ENCODE assay signal across 20 cellular contexts in genomic region chr12:11497438-11497837, GRCh38.
A peak's percentile ranks its signal among the peaks of the same experiment; 100 is the strongest.
DNase-seq lines count a peak whose midpoint lies in the region; ATAC-seq, FAIRE-seq and TF ChIP-seq lines count a peak whose summit lies in the region.
"Had no signal": no experiment of that assay in that cellular context is flagged by ENCODE, and none has a peak within 500 bp of the region (broad histone marks: within the 10 kb centered on the region; RNA-seq: fewer than 3 reads in every experiment).

No MANE protein-coding gene starts in this region.

- no peak for FAIRE-seq in HepG2 (lab: Jason Lieb, UNC)
- FAIRE-seq: A549, H54 had no signal

- intact Hi-C loops in HepG2 (cut with micrococcal nuclease; ENCODE audit: unreplicated experiment) = no loop called here

- H3K9me3 ChIP-seq in OCI-LY3 (ENCODE audit: insufficient read depth, low read length) (no peaks in the 10 kb centered on the region), HepG2 (ENCODE audit: low read length) (no peaks in the 10 kb centered on the region)

- peak; percentile 26 for DNase-seq in Caki2 (ENCODE audit: low read depth)
- no peak for DNase-seq in HepG2 (ENCODE audit: low spot score)
- no peak for DNase-seq in medulla oblongata (ENCODE audit: extremely low spot score)
- DNase-seq in pons (ENCODE audit: low spot score) = no peak
- no peak for DNase-seq in activated CD4-positive, alpha-beta T cell treated with anti-CD3 and anti-CD28 coated beads, Interleukin-2, amount 50 U/mL, for 48 hours
- DNase-seq: AML-193; C1 segment of cervical spinal cord; Caco-2; CD4-positive, CD25-positive, alpha-beta regulatory T cell; CD8-positive, alpha-beta memory T cell; DMS79 treated with DMSO at 0.1 percent for 48 hours; EL; HCEC 1CT had no signal

- TF ChIP-seq POLR2A in HepG2 (IDR thresholded peaks at IDR 0.05; ENCODE audit: insufficient read depth in 1 of 2, low read depth in 2 of 2, low read length in 2 of 2) = no peak

- H3K4me3 ChIP-seq in OCI-LY3 (ENCODE audit: low read length) (peak overlapping the region; percentile 64; the same call in 1 of the 2 replicates), HepG2 (replicated peaks in 1 of 3; ENCODE audit: insufficient read depth in 1 of 3, low read depth in 2 of 3, low read length in 3 of 3) (no peak overlapping the region)
- H3K4me3 ChIP-seq: A549, GM23338 had no signal

- WGBS in HepG2 (ENCODE audit: low lambda C conversion rate) = 4% methylated on average over 5 of the region's 7 CpGs

- TF ChIP-seq CTCF in OCI-LY3 (IDR thresholded peaks at IDR 0.05; ENCODE audit: low read depth, low read length) (no peak), HepG2 (CRISPR knock-in tag; IDR thresholded peaks at IDR 0.05) (no peak)

- peak overlapping the region; percentile 79 for H3K4me2 ChIP-seq in OCI-LY3 (ENCODE audit: low read length)
- no peak overlapping the region for H3K4me2 ChIP-seq in HepG2 (ENCODE audit: low read depth, low read length)
- H3K4me2 ChIP-seq: A549, GM23338, KMS-11 had no signal

- H3K4me3 Mint-ChIP-seq in stimulated activated memory B cell treated with anti-CD40 and anti-IgM and Interleukin-4, amounts not matched to agents 10 μg/mL and 1 μg/mL and 100 μg/mL, for 72 hours = no peak overlapping the region
- H3K4me3 Mint-ChIP-seq: CD4-positive, CD25-positive, alpha-beta regulatory T cell; CD8-positive, alpha-beta memory T cell; GM23338 had no signal

- H3K4me1 Mint-ChIP-seq in stimulated activated memory B cell treated with anti-CD40 and anti-IgM and Interleukin-4, amounts not matched to agents 10 μg/mL and 1 μg/mL and 100 μg/mL, for 72 hours = peaks cover 32% of the 10 kb centered on the region

- H3K9ac ChIP-seq in OCI-LY3 (ENCODE audit: low read length) (no peak overlapping the region), HepG2 (ENCODE audit: insufficient read depth, low read depth, low read length) (no peak overlapping the region)
- H3K9ac ChIP-seq: KMS-11 had no signal

- no peaks in the 10 kb centered on the region for H4K20me1 ChIP-seq in OCI-LY3 (ENCODE audit: insufficient read depth, low read length)
- no peaks in the 10 kb centered on the region for H4K20me1 ChIP-seq in HepG2 (ENCODE audit: insufficient read depth, low read length)

- H3K4me1 ChIP-seq in OCI-LY3 (ENCODE audit: low read length) (peaks cover 20% of the 10 kb centered on the region), HepG2 (ENCODE audit: insufficient read depth, low read length) (no peaks in the 10 kb centered on the region)
- H3K4me1 ChIP-seq: A549, Caco-2 had no signal

- CTCF ChIA-PET in HepG2 (lab: Yijun Ruan, JAX; ENCODE audit: low intra/inter-chr PET ratio, low total read pairs) = no interaction called here

- POLR2A ChIA-PET in HepG2 (lab: Yijun Ruan, JAX) = no interaction called here

- H3K36me3 ChIP-seq in OCI-LY3 (replicated peaks; ENCODE audit: low read depth, low read length) (no peaks in the 10 kb centered on the region), HepG2 (replicated peaks in 1 of 2; ENCODE audit: control insufficient read depth in 1 of 2, insufficient read depth in 2 of 2, low read length in 2 of 2) (no peaks in the 10 kb centered on the region)

- peak overlapping the region; percentile 51 for H3K27ac Mint-ChIP-seq in stimulated activated memory B cell treated with anti-CD40 and anti-IgM and Interleukin-4, amounts not matched to agents 10 μg/mL and 1 μg/mL and 100 μg/mL, for 72 hours
- H3K27ac Mint-ChIP-seq: CD8-positive, alpha-beta memory T cell; GM23338 had no signal

- no TSS peak for BruUV-seq in HepG2 (replicated peaks; lab: Mats Ljungman, UMichigan)

- H3K27me3 Mint-ChIP-seq in stimulated activated memory B cell treated with anti-CD40 and anti-IgM and Interleukin-4, amounts not matched to agents 10 μg/mL and 1 μg/mL and 100 μg/mL, for 72 hours = peaks cover 36% of the 10 kb centered on the region

- peaks cover 9% of the 10 kb centered on the region for H3K9me3 Mint-ChIP-seq in stimulated activated memory B cell treated with anti-CD40 and anti-IgM and Interleukin-4, amounts not matched to agents 10 μg/mL and 1 μg/mL and 100 μg/mL, for 72 hours
- H3K9me3 Mint-ChIP-seq: GM23338 had no signal

- no peaks in the 10 kb centered on the region for H3K79me2 ChIP-seq in OCI-LY3 (ENCODE audit: low read length)
- H3K79me2 ChIP-seq in HepG2 (ENCODE audit: insufficient read depth, low read length) = no peaks in the 10 kb centered on the region

- H2AFZ ChIP-seq in OCI-LY3 (ENCODE audit: low read depth, low read length) = no peak overlapping the region
- no peak overlapping the region for H2AFZ ChIP-seq in HepG2 (ENCODE audit: low read length)
- H2AFZ ChIP-seq: GM23338 had no signal

- H3K27ac ChIP-seq in OCI-LY3 (ENCODE audit: low read length) (peak overlapping the region; percentile 30; the same call in 1 of the 2 replicates), HepG2 (ENCODE audit: extremely low read length, insufficient read depth, low read length) (no peak overlapping the region)
- H3K27ac ChIP-seq: A549, KMS-11 had no signal

- H3K27me3 ChIP-seq in OCI-LY3 (ENCODE audit: low read depth, low read length) (peaks cover 12% of the 10 kb centered on the region; the same call in 1 of the 2 replicates), HepG2 (ENCODE audit: control insufficient read depth in 1 of 2, insufficient read depth in 2 of 2, low read length in 2 of 2) (peaks cover 0 to 5% of the 10 kb centered on the region in 2 experiments; a peak in 2 of 5 replicates)

- TF ChIP-seq RAD21 in HepG2 (CRISPR knock-in tag; IDR thresholded peaks at IDR 0.05) = no peak

- H3K36me3 Mint-ChIP-seq in stimulated activated memory B cell treated with anti-CD40 and anti-IgM and Interleukin-4, amounts not matched to agents 10 μg/mL and 1 μg/mL and 100 μg/mL, for 72 hours = peaks cover 6% of the 10 kb centered on the region

- TF ChIP-seq EP300 in HepG2 (IDR thresholded peaks at IDR 0.05; ENCODE audit: low read depth in 2 of 2, low read length in 2 of 2) (no peak), HepG2 (CRISPR knock-in tag; IDR thresholded peaks at IDR 0.05; ENCODE audit: borderline replicate concordance) (no peak)

- in situ Hi-C loops in Caki2 (cut with HindIII; ENCODE audit: low pct_unique_long_range_greater_than_20kb, low sequenced_read_pairs) = no loop called here
- in situ Hi-C loops in HepG2 (cut with HindIII; ENCODE audit: extremely low pct_ligation_motif_present, low pct_unique_long_range_greater_than_20kb) = no loop called here

- ATAC-seq in HepG2 (peak; percentile 44), GM21360 (IDR thresholded peaks at IDR 0.05; ENCODE audit: unreplicated experiment) (no peak)
- ATAC-seq in stimulated activated memory B cell treated with anti-CD40 and anti-IgM and Interleukin-4, amounts not matched to agents 10 μg/mL and 1 μg/mL and 100 μg/mL, for 72 hours = no peak
- ATAC-seq: A549, GM23338 had no signal

TF ChIP-seq in HepG2, 621 proteins besides CTCF, POLR2A, EP300 and RAD21 (continues in another document):
- TF ChIP-seq NR2F6 (IDR thresholded peaks at IDR 0.05) (no peak), NR2F6 (CRISPR knock-in tag; IDR thresholded peaks at IDR 0.05) (no peak), SOX5 (CRISPR knock-in tag; IDR thresholded peaks at IDR 0.05; ENCODE audit: borderline replicate concordance) (no peak), ZNF10 (CRISPR knock-in tag; IDR thresholded peaks at IDR 0.05; ENCODE audit: borderline replicate concordance, low read depth) (no peak), ZNF660 (CRISPR knock-in tag; IDR thresholded peaks at IDR 0.05; ENCODE audit: borderline replicate concordance, low read depth) (no peak), SKI (IDR thresholded peaks at IDR 0.05; ENCODE audit: partially characterized antibody) (no peak), ZGPAT (CRISPR knock-in tag; IDR thresholded peaks at IDR 0.05) (no peak), NFYC (CRISPR knock-in tag; IDR thresholded peaks at IDR 0.05) (no peak), GLI4 (CRISPR knock-in tag; IDR thresholded peaks at IDR 0.05; ENCODE audit: borderline replicate concordance) (no peak), CCDC6 (CRISPR knock-in tag; IDR thresholded peaks at IDR 0.05) (no peak), SP4 (CRISPR knock-in tag; IDR thresholded peaks at IDR 0.05) (no peak), HOXA3 (CRISPR knock-in tag; IDR thresholded peaks at IDR 0.05) (no peak), ATF4 (CRISPR knock-in tag; IDR thresholded peaks at IDR 0.05) (no peak)
